In genomic region chr2:143468341-143468888, GRCh38 we compare ENCODE assay signal across 12 cellular contexts.
DNase-seq lines count a peak whose midpoint lies in the region; ATAC-seq and TF ChIP-seq lines count a peak whose summit lies in the region.
"Had no signal": no experiment of that assay in that cellular context is flagged by ENCODE, and none has a peak within 500 bp of the region (broad histone marks: within the 10 kb centered on the region; RNA-seq: fewer than 3 reads in every experiment).

No MANE protein-coding gene starts in this region.

- no peaks in the 10 kb centered on the region for H3K36me3 ChIP-seq in Peyer's patch
- H3K36me3 ChIP-seq in sigmoid colon: no peaks in the 10 kb centered on the region

- intact Hi-C loops in sigmoid colon (cut with DNase I): no loop called here

- TF ChIP-seq POLR2A in Peyer's patch (IDR thresholded peaks at IDR 0.05) (no peak), sigmoid colon (IDR thresholded peaks at IDR 0.05) (no peak)

- ATAC-seq in GM18499 (IDR thresholded peaks at IDR 0.05; ENCODE audit: insufficient read depth, unreplicated experiment): peak; percentile 63
- peak; percentile 59 for ATAC-seq in GM19328 (IDR thresholded peaks at IDR 0.05; ENCODE audit: unreplicated experiment)
- peak; percentile 72 for ATAC-seq in HG02840 (IDR thresholded peaks at IDR 0.05; ENCODE audit: low FRiP score, unreplicated experiment)
- ATAC-seq in HG03565 (IDR thresholded peaks at IDR 0.05; ENCODE audit: unreplicated experiment): peak; percentile 63
- ATAC-seq: Panc1, WTC11 had no signal

- DNase-seq in Peyer's patch (no peak), sigmoid colon (no peak), HCEC 1CT (no peak), cortex of kidney (lab: John Stamatoyannopoulos, UW) (no peak)
- DNase-seq: CD8-positive, alpha-beta memory T cell had no signal

- H3K4me1 ChIP-seq in Peyer's patch: no peaks in the 10 kb centered on the region
- peaks cover 0 to 4% (median 0%) of the 10 kb centered on the region in 4 donors for H3K4me1 ChIP-seq in sigmoid colon
- H3K4me1 ChIP-seq: parathyroid adenoma had no signal

- H3K27me3 ChIP-seq in Peyer's patch (no peaks in the 10 kb centered on the region), sigmoid colon (no peaks in the 10 kb centered on the region)

- TF ChIP-seq CTCF in Peyer's patch (IDR thresholded peaks at IDR 0.05) (no peak), sigmoid colon (IDR thresholded peaks at IDR 0.05) (no peak)

- TF ChIP-seq EP300 in sigmoid colon (IDR thresholded peaks at IDR 0.05): no peak

- H3K4me3 ChIP-seq in Peyer's patch (no peak overlapping the region), sigmoid colon (no peak overlapping the region)

- H3K27ac ChIP-seq in Peyer's patch (no peak overlapping the region), sigmoid colon (no peak overlapping the region)
- H3K27ac ChIP-seq: parathyroid adenoma had no signal

- no peaks in the 10 kb centered on the region for H3K9me3 ChIP-seq in Peyer's patch
- H3K9me3 ChIP-seq in sigmoid colon: no peaks in the 10 kb centered on the region
